In the genomic region with DNA sequence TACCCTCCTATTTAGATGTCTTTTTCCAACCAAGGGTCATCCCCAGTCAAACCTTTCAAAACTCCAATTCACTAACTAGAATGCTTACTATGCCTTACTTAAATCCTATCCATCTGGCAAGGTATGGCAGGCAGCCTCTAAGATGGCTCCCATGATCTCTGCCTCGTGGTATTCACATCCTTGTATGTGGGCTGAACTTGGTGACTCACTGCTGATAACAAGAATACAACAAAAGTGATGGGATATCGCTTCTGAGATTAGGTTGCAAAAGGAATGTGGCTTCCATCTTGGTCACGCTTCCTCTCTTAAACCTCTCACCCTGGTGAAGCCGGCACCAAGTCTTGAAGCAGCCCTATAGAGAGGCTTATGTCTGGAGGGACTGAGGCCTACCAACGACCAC, we compare ENCODE assay signal across 1 cellular context.
TF ChIP-seq lines count a peak whose summit lies in the region.

No MANE protein-coding gene starts in this region.

TF ChIP-seq in GM23338, 12 proteins besides CTCF, POLR2A, EP300 and RAD21 (continued from another document):
- TF ChIP-seq, protein P1, sequence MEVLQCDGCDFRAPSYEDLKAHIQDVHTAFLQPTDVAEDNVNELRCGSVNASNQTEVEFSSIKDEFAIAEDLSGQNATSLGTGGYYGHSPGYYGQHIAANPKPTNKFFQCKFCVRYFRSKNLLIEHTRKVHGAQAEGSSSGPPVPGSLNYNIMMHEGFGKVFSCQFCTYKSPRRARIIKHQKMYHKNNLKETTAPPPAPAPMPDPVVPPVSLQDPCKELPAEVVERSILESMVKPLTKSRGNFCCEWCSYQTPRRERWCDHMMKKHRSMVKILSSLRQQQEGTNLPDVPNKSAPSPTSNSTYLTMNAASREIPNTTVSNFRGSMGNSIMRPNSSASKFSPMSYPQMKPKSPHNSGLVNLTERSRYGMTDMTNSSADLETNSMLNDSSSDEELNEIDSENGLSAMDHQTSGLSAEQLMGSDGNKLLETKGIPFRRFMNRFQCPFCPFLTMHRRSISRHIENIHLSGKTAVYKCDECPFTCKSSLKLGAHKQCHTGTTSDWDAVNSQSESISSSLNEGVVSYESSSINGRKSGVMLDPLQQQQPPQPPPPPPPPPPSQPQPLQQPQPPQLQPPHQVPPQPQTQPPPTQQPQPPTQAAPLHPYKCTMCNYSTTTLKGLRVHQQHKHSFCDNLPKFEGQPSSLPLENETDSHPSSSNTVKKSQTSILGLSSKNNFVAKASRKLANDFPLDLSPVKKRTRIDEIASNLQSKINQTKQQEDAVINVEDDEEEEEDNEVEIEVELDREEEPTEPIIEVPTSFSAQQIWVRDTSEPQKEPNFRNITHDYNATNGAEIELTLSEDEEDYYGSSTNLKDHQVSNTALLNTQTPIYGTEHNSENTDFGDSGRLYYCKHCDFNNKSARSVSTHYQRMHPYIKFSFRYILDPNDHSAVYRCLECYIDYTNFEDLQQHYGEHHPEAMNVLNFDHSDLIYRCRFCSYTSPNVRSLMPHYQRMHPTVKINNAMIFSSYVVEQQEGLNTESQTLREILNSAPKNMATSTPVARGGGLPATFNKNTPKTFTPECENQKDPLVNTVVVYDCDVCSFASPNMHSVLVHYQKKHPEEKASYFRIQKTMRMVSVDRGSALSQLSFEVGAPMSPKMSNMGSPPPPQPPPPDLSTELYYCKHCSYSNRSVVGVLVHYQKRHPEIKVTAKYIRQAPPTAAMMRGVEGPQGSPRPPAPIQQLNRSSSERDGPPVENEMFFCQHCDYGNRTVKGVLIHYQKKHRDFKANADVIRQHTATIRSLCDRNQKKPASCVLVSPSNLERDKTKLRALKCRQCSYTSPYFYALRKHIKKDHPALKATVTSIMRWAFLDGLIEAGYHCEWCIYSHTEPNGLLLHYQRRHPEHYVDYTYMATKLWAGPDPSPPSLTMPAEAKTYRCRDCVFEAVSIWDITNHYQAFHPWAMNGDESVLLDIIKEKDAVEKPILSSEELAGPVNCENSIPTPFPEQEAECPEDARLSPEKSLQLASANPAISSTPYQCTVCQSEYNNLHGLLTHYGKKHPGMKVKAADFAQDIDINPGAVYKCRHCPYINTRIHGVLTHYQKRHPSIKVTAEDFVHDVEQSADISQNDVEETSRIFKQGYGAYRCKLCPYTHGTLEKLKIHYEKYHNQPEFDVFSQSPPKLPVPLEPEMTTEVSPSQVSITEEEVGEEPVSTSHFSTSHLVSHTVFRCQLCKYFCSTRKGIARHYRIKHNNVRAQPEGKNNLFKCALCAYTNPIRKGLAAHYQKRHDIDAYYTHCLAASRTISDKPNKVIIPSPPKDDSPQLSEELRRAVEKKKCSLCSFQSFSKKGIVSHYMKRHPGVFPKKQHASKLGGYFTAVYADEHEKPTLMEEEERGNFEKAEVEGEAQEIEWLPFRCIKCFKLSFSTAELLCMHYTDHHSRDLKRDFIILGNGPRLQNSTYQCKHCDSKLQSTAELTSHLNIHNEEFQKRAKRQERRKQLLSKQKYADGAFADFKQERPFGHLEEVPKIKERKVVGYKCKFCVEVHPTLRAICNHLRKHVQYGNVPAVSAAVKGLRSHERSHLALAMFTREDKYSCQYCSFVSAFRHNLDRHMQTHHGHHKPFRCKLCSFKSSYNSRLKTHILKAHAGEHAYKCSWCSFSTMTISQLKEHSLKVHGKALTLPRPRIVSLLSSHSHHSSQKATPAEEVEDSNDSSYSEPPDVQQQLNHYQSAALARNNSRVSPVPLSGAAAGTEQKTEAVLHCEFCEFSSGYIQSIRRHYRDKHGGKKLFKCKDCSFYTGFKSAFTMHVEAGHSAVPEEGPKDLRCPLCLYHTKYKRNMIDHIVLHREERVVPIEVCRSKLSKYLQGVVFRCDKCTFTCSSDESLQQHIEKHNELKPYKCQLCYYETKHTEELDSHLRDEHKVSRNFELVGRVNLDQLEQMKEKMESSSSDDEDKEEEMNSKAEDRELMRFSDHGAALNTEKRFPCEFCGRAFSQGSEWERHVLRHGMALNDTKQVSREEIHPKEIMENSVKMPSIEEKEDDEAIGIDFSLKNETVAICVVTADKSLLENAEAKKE (CRISPR knock-in tag; IDR thresholded peaks at IDR 0.05), result no peak
